Comparison of ENCODE assay signal across 19 cellular contexts in genomic region chr16:68636818-68637217, GRCh38. TPM values are rescaled to one million over a fixed set of nuclear protein-coding genes. Genes with fewer than 3 reads are reported as not detected.
DNase-seq lines count a peak whose midpoint lies in the region; ATAC-seq, FAIRE-seq and TF ChIP-seq lines count a peak whose summit lies in the region.
"Had no signal": no experiment of that assay in that cellular context is flagged by ENCODE, and none has a peak within 500 bp of the region (broad histone marks: within the 10 kb centered on the region; RNA-seq: fewer than 3 reads in every experiment).

No MANE protein-coding gene starts in this region.

- no peaks in the 10 kb centered on the region for H3K27me3 ChIP-seq in tibial nerve
- H3K27me3 ChIP-seq: SJCRH30 had no signal

- H3K9me3 ChIP-seq in A549 (peaks cover 8% of the 10 kb centered on the region; the same call in 2 of the 3 replicates), mucosa of descending colon (no peaks in the 10 kb centered on the region), tibial nerve (no peaks in the 10 kb centered on the region)
- H3K9me3 ChIP-seq: SJCRH30 had no signal

- no peak for TF ChIP-seq RAD21 in A549 (conservative IDR thresholded peaks at IDR 0.05 in 1 of 2, IDR thresholded peaks at IDR 0.05 in 1 of 2)

- H3K4me3 ChIP-seq in A549 (no peak overlapping the region), mucosa of descending colon (no peak overlapping the region), tibial nerve (no peak overlapping the region)
- H3K4me3 ChIP-seq: K562, SJCRH30 had no signal

- FAIRE-seq in A549 (lab: Jason Lieb, UNC) (no peak), HTR-8/SVneo (lab: Jason Lieb, UNC) (peak; percentile 69)
- FAIRE-seq: K562, urothelium cell line had no signal

- intact Hi-C loops in mucosa of descending colon (cut with DNase I, micrococcal nuclease), result no loop called here

- POLR2A ChIA-PET in A549 (lab: Yijun Ruan, JAX), result no interaction called here

- H3K27ac ChIP-seq in A549 (peak overlapping the region in 1 of 2 experiments; percentile 39; a peak in 2 of 6 replicates), tibial nerve (peak overlapping the region in 1 of 4 donors; percentile 17)
- H3K27ac ChIP-seq: SJCRH30 had no signal

- 27% methylated on average over 1 of the region's 1 CpG for WGBS in A549 (ENCODE audit: missing lambda C conversion rate)
- 48 to 63% methylated on average over 1 of the region's 1 CpG for WGBS in tibial nerve, 2 donors

- H3K36me3 ChIP-seq in mucosa of descending colon (ENCODE audit: low read depth) (no peaks in the 10 kb centered on the region), tibial nerve (no peaks in the 10 kb centered on the region)
- H3K36me3 ChIP-seq: SJCRH30 had no signal

- H3K4me2 ChIP-seq in A549, result peak overlapping the region; percentile 48

- TF ChIP-seq CTCF in A549 (IDR thresholded peaks at IDR 0.05), result no peak
- TF ChIP-seq CTCF in mucosa of descending colon (IDR thresholded peaks at IDR 0.05), result no peak
- TF ChIP-seq CTCF in tibial nerve (IDR thresholded peaks at IDR 0.05), result no peak

- TF ChIP-seq POLR2A in A549 (IDR thresholded peaks at IDR 0.05; ENCODE audit: low read length), result no peak
- TF ChIP-seq POLR2A in tibial nerve (IDR thresholded peaks at IDR 0.05), result no peak

- TF ChIP-seq EP300 in A549 (IDR thresholded peaks at IDR 0.05) (no peak), tibial nerve (IDR thresholded peaks at IDR 0.05) (no peak)

- H3K4me1 ChIP-seq in A549 (peaks cover 21% of the 10 kb centered on the region), mucosa of descending colon (ENCODE audit: low read depth) (peaks cover 5% of the 10 kb centered on the region), tibial nerve (no peaks in the 10 kb centered on the region)
- H3K4me1 ChIP-seq: SJCRH30 had no signal

- DNase-seq in A549 (ENCODE audit: low read depth in 1 of 2, low spot score in 1 of 2) (no peak), HTR-8/SVneo (ENCODE audit: insufficient read length, low spot score) (no peak), dermis blood vessel endothelial cell (peak; percentile 17), mucosa of descending colon (no peak), GOT3 (lab: John Stamatoyannopoulos, UW) (no peak), tibial nerve (ENCODE audit: low spot score in 2 of 2) (no peak)
- no peak for DNase-seq in stimulated activated naive CD4-positive, alpha-beta T cell treated with Interleukin-2 at 50 U/mL for 16 hours (lab: John Stamatoyannopoulos, UW)
- DNase-seq: activated effector memory CD4-positive, alpha-beta T cell treated with anti-CD3 and anti-CD28 coated beads, Interleukin-2, amount 50 U/mL, for 16 hours; cerebellar nuclear complex; effector memory CD4-positive, alpha-beta T cell; left cardiac atrium; NCI-H2029 treated with DMSO at 0.1 percent for 48 hours; retina; SJCRH30; T-helper 2 cell had no signal

- CTCF ChIA-PET in A549 (lab: Yijun Ruan, JAX), result interaction anchor here (0.6 to 2.0 kb wide), 7 partner anchors 11 to 237 kb away, joined by 3 to 7 read pairs (median 3); no protein-coding TSS in a partner anchor

- ATAC-seq in A549 (peak; percentile 37 to 53; a peak in 3 of 6 replicates), mucosa of descending colon (peak; percentile 56), HG02759 (IDR thresholded peaks at IDR 0.05; ENCODE audit: unreplicated experiment) (no peak)
- ATAC-seq: K562 had no signal

TF ChIP-seq in A549, 52 proteins besides CTCF, POLR2A, EP300 and RAD21:
- TF ChIP-seq GATA3 (IDR thresholded peaks at IDR 0.05; ENCODE audit: borderline replicate concordance), result no peak
- no peak for TF ChIP-seq FOSL2 (IDR thresholded peaks at IDR 0.05)
- peak; percentile 18; the same call in 1 of the 2 replicates for TF ChIP-seq FOSL2 (CRISPR knock-in tag; IDR thresholded peaks at IDR 0.05)
TF ChIP-seq in A549: peak in this region for 1.

RNA-seq across cellular contexts. Expression of gene CDH3, which starts 8.3 kb away (rescaled TPM):
- polyA plus RNA-seq in A549 (2011; rRNA removed) (0.25 and 0.61 TPM in 2 replicates), A549 (2017; fragmentation: RNase III; extraction: RNeasy Plus Mini Kit Qiagen cat#74134 plus additional on column Dnase treatment) (0.08 to 0.34 TPM (median 0.13 TPM) in 3 replicates)
- polyA plus RNA-seq in A549 (2012; cell fraction: cytosol; rRNA removed), result 0.07 and 0.18 TPM in 2 replicates
- 0.26 and 0.47 TPM in 2 replicates for polyA plus RNA-seq in A549 (2012; cell fraction: nucleus; rRNA removed)
- 0.34 and 0.41 TPM in 2 replicates for polyA minus RNA-seq in A549 (2011; rRNA and poly(A)+ RNA removed)
- total RNA-seq in dermis blood vessel endothelial cell (0.19 and 0.85 TPM in 2 replicates), mucosa of descending colon (under 1 TPM; 0.22 to 0.77 (median 0.38) TPM), tibial nerve (10 to 100 TPM in 1 of 4 donors, 1 to 10 TPM in 3; 1.2 to 15.9 (median 2.5) TPM)
- total RNA-seq: NCI-H460 had no signal
